Comparison of ENCODE assay signal across 10 cellular contexts in the genomic region with DNA sequence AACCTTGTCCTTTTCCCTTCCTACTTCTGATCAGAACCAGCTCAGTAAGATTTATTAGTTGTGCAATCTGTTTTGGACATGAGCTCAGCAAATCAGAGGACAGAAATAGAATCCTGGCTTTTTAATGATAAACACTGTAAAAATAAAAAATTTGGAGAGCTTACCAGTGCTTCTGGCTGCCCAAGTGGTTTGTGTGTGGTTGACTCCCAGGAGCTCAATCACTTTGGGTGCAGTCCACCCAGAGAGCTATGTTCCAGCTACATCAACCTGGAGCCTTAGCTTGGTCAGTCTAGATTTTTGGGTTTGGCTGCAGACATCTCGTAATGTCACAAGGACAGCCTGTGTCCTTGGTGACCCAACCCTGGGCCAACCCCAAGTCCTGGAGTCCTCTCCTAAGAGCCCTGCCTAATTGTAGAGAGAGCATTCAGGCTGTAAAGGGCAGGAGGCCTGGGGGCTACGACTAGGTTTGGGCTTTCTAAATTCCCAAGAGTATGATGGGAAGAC. TPM values are rescaled to one million over a fixed set of nuclear protein-coding genes. Genes with fewer than 3 reads are reported as not detected.
A peak's percentile ranks its signal among the peaks of the same experiment; 100 is the strongest.
DNase-seq lines count a peak whose midpoint lies in the region; ATAC-seq, FAIRE-seq and TF ChIP-seq lines count a peak whose summit lies in the region.
"Had no signal": no experiment of that assay in that cellular context is flagged by ENCODE, and none has a peak within 500 bp of the region (broad histone marks: within the 10 kb centered on the region; RNA-seq: fewer than 3 reads in every experiment).

No MANE protein-coding gene starts in this region.

- ATAC-seq in CD4-positive, CD25-positive, alpha-beta regulatory T cell (ENCODE audit: low read depth in 2 of 2) = no peak
- ATAC-seq in HG02588 (IDR thresholded peaks at IDR 0.05; ENCODE audit: unreplicated experiment) = no peak
- ATAC-seq in HG02763 (IDR thresholded peaks at IDR 0.05; ENCODE audit: unreplicated experiment) = no peak
- no peak for ATAC-seq in HG03342 (IDR thresholded peaks at IDR 0.05; ENCODE audit: unreplicated experiment)

- H3K4me1 ChIP-seq in CD4-positive, CD25-positive, alpha-beta regulatory T cell (ENCODE audit: control insufficient read depth, insufficient read depth, low read length, poor library complexity, severe bottlenecking) = peaks cover 97% of the 10 kb centered on the region
- H3K4me1 ChIP-seq in SJSA1 (replicated peaks) (peaks cover 85% of the 10 kb centered on the region), fibroblast of lung (ENCODE audit: control insufficient read depth, extremely low read depth, insufficient read depth, low read length) (peaks cover 57% of the 10 kb centered on the region)

- no peak overlapping the region for H3K9ac ChIP-seq in fibroblast of lung (ENCODE audit: insufficient read depth, low read length)

- no peaks in the 10 kb centered on the region for H3K27me3 ChIP-seq in CD4-positive, CD25-positive, alpha-beta regulatory T cell (ENCODE audit: control insufficient read depth, insufficient read depth, low read length)
- H3K27me3 ChIP-seq in SJSA1 (replicated peaks) = no peaks in the 10 kb centered on the region
- no peaks in the 10 kb centered on the region for H3K27me3 ChIP-seq in fibroblast of lung (ENCODE audit: control insufficient read depth, insufficient read depth, low read length)

- peak overlapping the region; percentile 100 for H3K27ac Mint-ChIP-seq in CD4-positive, CD25-positive, alpha-beta regulatory T cell

- no peak for TF ChIP-seq CTCF in fibroblast of lung (conservative IDR thresholded peaks at IDR 0.05 in 1 of 2, IDR thresholded peaks at IDR 0.05 in 1 of 2; ENCODE audit: low read depth in 1 of 2, low read length in 2 of 2)

- no peak for DNase-seq in CD4-positive, CD25-positive, alpha-beta regulatory T cell
- DNase-seq in SJSA1 (ENCODE audit: low read depth in 1 of 2, low spot score in 2 of 2) (peak in 1 of 2 experiments; percentile 26), fibroblast of lung (ENCODE audit: low read depth in 2 of 2) (peak; percentile 56 to 74), renal cortical epithelial cell (ENCODE audit: low read depth) (peak; percentile 60), frontal cortex (ENCODE audit: low spot score in 2 of 2) (no peak)
- DNase-seq: NCI-H1092 had no signal

- peak overlapping the region; percentile 17 to 88 (median 78) for H3K4me3 Mint-ChIP-seq in CD4-positive, CD25-positive, alpha-beta regulatory T cell

- no peaks in the 10 kb centered on the region for H3K27me3 Mint-ChIP-seq in CD4-positive, CD25-positive, alpha-beta regulatory T cell

- no peak for FAIRE-seq in frontal cortex (lab: Jason Lieb, UNC)
- FAIRE-seq: bronchial epithelial cell had no signal

- H3K79me2 ChIP-seq in fibroblast of lung (ENCODE audit: control insufficient read depth, insufficient read depth, low read length) = peaks cover 100% of the 10 kb centered on the region

- peaks cover 0 to 3% (median 0%) of the 10 kb centered on the region in 7 donors for H3K9me3 Mint-ChIP-seq in CD4-positive, CD25-positive, alpha-beta regulatory T cell

- H3K4me3 ChIP-seq in CD4-positive, CD25-positive, alpha-beta regulatory T cell (ENCODE audit: low read depth, low read length) = peak overlapping the region; percentile 70
- H3K4me3 ChIP-seq in SJSA1 (no peak overlapping the region), fibroblast of lung (replicated peaks in 1 of 4; ENCODE audit: control extremely low read depth in 1 of 4, insufficient read depth in 1 of 4, low read depth in 3 of 4, low read length in 4 of 4) (no peak overlapping the region)

- H3K36me3 Mint-ChIP-seq in CD4-positive, CD25-positive, alpha-beta regulatory T cell = peaks cover 48% of the 10 kb centered on the region

- H3K36me3 ChIP-seq in CD4-positive, CD25-positive, alpha-beta regulatory T cell (ENCODE audit: control insufficient read depth, insufficient read depth, low read length) = peaks cover 26% of the 10 kb centered on the region
- peaks cover 53% of the 10 kb centered on the region for H3K36me3 ChIP-seq in SJSA1
- H3K36me3 ChIP-seq in fibroblast of lung (ENCODE audit: control insufficient read depth, insufficient read depth, low read length) = peaks cover 4% of the 10 kb centered on the region

- H4K20me1 ChIP-seq in fibroblast of lung (ENCODE audit: control insufficient read depth, extremely low read depth, insufficient read depth, low read length) = no peaks in the 10 kb centered on the region

- no peak overlapping the region for H2AFZ ChIP-seq in fibroblast of lung (ENCODE audit: low read length)

- H3K4me1 Mint-ChIP-seq in CD4-positive, CD25-positive, alpha-beta regulatory T cell = peaks cover 34 to 99% (median 88%) of the 10 kb centered on the region in 4 donors

- H3K4me2 ChIP-seq in fibroblast of lung (ENCODE audit: extremely low read depth, insufficient read depth, low read length) = peak overlapping the region; percentile 17

- peak overlapping the region; percentile 99 for H3K27ac ChIP-seq in CD4-positive, CD25-positive, alpha-beta regulatory T cell (ENCODE audit: insufficient read depth, low read length, poor library complexity, severe bottlenecking)
- H3K27ac ChIP-seq in SJSA1 (peak overlapping the region; percentile 94), fibroblast of lung (ENCODE audit: insufficient read depth, low read length) (peak overlapping the region; percentile 87)

- no peaks in the 10 kb centered on the region for H3K9me3 ChIP-seq in CD4-positive, CD25-positive, alpha-beta regulatory T cell (ENCODE audit: control insufficient read depth in 2 of 2, low read length in 2 of 2)
- no peaks in the 10 kb centered on the region for H3K9me3 ChIP-seq in SJSA1 (replicated peaks)
- no peaks in the 10 kb centered on the region for H3K9me3 ChIP-seq in fibroblast of lung (ENCODE audit: control insufficient read depth, insufficient read depth, low read depth, low read length)

RNA-seq across cellular contexts. Expression of a gene that starts 28.5 kb away (rescaled TPM):
- total RNA-seq in CD4-positive, CD25-positive, alpha-beta regulatory T cell = 1,181 TPM
- 100 to 1,000 TPM; 441 to 539 (median 477) TPM for polyA plus RNA-seq in CD4-positive, CD25-positive, alpha-beta regulatory T cell
- 102 and 121 TPM in 2 replicates for total RNA-seq in SJSA1 (2014; rRNA removed; shearing (Covaris generic))
- total RNA-seq in fibroblast of lung = 446 and 660 TPM in 2 replicates
- polyA plus RNA-seq in fibroblast of lung = 980 and 2,078 TPM in 2 replicates
- 599 and 1,130 TPM in 2 replicates for polyA plus RNA-seq in fibroblast of lung (2012)
- 898 and 1,775 TPM in 2 replicates for polyA minus RNA-seq in fibroblast of lung (ENCODE audit: low replicate concordance)
- 259 and 461 TPM in 2 replicates for total RNA-seq in renal cortical epithelial cell
- total RNA-seq in frontal cortex = 4.1 TPM

Comparison
In these comparisons a context has a peak if more than half of its experiments do, and no peak if none do; other contexts are left out.
1. DNase-seq: peak in fibroblast of lung (2 of 2) and renal cortical epithelial cell (single experiment); none in CD4-positive, CD25-positive, alpha-beta regulatory T cell (0 of 3) and frontal cortex (0 of 2).
2. RNA of a gene that starts 28.5 kb away (total RNA-seq): 1,181 TPM in CD4-positive, CD25-positive, alpha-beta regulatory T cell (single experiment), 446 to 660 TPM in fibroblast of lung, 259 to 461 TPM in renal cortical epithelial cell and 102 to 121 TPM in SJSA1; 4.1 TPM in frontal cortex (single experiment); every median in the first group is over 10 times any median in the second.
3. Peak in every context shown above with its lines, with median percentiles within 50 percentile points of each other: H3K27ac ChIP-seq.